Comparison of ENCODE assay signal across 1 cellular context in genomic region chr14:60204843-60205774, GRCh38.
TF ChIP-seq lines count a peak whose summit lies in the region.

No MANE protein-coding gene starts in this region.

TF ChIP-seq in GM23338, 12 proteins besides CTCF, POLR2A, EP300 and RAD21 (continued from another document):
- TF ChIP-seq, protein P1, sequence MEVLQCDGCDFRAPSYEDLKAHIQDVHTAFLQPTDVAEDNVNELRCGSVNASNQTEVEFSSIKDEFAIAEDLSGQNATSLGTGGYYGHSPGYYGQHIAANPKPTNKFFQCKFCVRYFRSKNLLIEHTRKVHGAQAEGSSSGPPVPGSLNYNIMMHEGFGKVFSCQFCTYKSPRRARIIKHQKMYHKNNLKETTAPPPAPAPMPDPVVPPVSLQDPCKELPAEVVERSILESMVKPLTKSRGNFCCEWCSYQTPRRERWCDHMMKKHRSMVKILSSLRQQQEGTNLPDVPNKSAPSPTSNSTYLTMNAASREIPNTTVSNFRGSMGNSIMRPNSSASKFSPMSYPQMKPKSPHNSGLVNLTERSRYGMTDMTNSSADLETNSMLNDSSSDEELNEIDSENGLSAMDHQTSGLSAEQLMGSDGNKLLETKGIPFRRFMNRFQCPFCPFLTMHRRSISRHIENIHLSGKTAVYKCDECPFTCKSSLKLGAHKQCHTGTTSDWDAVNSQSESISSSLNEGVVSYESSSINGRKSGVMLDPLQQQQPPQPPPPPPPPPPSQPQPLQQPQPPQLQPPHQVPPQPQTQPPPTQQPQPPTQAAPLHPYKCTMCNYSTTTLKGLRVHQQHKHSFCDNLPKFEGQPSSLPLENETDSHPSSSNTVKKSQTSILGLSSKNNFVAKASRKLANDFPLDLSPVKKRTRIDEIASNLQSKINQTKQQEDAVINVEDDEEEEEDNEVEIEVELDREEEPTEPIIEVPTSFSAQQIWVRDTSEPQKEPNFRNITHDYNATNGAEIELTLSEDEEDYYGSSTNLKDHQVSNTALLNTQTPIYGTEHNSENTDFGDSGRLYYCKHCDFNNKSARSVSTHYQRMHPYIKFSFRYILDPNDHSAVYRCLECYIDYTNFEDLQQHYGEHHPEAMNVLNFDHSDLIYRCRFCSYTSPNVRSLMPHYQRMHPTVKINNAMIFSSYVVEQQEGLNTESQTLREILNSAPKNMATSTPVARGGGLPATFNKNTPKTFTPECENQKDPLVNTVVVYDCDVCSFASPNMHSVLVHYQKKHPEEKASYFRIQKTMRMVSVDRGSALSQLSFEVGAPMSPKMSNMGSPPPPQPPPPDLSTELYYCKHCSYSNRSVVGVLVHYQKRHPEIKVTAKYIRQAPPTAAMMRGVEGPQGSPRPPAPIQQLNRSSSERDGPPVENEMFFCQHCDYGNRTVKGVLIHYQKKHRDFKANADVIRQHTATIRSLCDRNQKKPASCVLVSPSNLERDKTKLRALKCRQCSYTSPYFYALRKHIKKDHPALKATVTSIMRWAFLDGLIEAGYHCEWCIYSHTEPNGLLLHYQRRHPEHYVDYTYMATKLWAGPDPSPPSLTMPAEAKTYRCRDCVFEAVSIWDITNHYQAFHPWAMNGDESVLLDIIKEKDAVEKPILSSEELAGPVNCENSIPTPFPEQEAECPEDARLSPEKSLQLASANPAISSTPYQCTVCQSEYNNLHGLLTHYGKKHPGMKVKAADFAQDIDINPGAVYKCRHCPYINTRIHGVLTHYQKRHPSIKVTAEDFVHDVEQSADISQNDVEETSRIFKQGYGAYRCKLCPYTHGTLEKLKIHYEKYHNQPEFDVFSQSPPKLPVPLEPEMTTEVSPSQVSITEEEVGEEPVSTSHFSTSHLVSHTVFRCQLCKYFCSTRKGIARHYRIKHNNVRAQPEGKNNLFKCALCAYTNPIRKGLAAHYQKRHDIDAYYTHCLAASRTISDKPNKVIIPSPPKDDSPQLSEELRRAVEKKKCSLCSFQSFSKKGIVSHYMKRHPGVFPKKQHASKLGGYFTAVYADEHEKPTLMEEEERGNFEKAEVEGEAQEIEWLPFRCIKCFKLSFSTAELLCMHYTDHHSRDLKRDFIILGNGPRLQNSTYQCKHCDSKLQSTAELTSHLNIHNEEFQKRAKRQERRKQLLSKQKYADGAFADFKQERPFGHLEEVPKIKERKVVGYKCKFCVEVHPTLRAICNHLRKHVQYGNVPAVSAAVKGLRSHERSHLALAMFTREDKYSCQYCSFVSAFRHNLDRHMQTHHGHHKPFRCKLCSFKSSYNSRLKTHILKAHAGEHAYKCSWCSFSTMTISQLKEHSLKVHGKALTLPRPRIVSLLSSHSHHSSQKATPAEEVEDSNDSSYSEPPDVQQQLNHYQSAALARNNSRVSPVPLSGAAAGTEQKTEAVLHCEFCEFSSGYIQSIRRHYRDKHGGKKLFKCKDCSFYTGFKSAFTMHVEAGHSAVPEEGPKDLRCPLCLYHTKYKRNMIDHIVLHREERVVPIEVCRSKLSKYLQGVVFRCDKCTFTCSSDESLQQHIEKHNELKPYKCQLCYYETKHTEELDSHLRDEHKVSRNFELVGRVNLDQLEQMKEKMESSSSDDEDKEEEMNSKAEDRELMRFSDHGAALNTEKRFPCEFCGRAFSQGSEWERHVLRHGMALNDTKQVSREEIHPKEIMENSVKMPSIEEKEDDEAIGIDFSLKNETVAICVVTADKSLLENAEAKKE (CRISPR knock-in tag; IDR thresholded peaks at IDR 0.05) = peak; percentile 71
